1 cellular context compared by ENCODE assay signal in the genomic region with DNA sequence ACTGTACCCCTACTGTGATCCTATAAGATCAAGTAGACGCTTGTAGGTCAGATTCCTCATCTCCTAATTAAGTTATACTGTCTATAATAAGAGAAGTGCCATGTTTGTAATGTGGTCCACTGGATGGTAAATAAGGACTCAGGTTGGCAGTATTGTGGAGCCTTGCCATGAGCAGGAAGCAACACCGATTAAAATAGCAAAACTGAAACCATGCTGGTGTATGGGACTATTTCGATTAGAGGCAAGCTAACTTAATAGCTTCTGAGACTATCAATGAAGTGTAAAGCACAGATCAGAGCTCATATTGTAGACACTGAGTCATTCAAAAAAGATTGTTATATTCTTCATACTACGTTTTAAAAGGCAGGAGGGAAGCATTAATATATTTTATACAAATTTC.
TF ChIP-seq lines count a peak whose summit lies in the region.

No MANE protein-coding gene starts in this region.

TF ChIP-seq in GM12878, 131 proteins besides CTCF, POLR2A, EP300 and RAD21 (continued from another document):
- TF ChIP-seq, protein P1, sequence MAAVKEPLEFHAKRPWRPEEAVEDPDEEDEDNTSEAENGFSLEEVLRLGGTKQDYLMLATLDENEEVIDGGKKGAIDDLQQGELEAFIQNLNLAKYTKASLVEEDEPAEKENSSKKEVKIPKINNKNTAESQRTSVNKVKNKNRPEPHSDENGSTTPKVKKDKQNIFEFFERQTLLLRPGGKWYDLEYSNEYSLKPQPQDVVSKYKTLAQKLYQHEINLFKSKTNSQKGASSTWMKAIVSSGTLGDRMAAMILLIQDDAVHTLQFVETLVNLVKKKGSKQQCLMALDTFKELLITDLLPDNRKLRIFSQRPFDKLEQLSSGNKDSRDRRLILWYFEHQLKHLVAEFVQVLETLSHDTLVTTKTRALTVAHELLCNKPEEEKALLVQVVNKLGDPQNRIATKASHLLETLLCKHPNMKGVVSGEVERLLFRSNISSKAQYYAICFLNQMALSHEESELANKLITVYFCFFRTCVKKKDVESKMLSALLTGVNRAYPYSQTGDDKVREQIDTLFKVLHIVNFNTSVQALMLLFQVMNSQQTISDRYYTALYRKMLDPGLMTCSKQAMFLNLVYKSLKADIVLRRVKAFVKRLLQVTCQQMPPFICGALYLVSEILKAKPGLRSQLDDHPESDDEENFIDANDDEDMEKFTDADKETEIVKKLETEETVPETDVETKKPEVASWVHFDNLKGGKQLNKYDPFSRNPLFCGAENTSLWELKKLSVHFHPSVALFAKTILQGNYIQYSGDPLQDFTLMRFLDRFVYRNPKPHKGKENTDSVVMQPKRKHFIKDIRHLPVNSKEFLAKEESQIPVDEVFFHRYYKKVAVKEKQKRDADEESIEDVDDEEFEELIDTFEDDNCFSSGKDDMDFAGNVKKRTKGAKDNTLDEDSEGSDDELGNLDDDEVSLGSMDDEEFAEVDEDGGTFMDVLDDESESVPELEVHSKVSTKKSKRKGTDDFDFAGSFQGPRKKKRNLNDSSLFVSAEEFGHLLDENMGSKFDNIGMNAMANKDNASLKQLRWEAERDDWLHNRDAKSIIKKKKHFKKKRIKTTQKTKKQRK (IDR thresholded peaks at IDR 0.05; ENCODE audit: low read depth, low read length) = no peak
- TF ChIP-seq TCF12 (IDR thresholded peaks at IDR 0.05; ENCODE audit: low read depth, low read length) (no peak), BHLHE40 (IDR thresholded peaks at IDR 0.05; ENCODE audit: borderline replicate concordance in 1 of 2, low read depth in 2 of 2, low read length in 1 of 2) (no peak), ZSCAN29 (IDR thresholded peaks at IDR 0.05) (no peak), SUPT20H (IDR thresholded peaks at IDR 0.05; ENCODE audit: borderline replicate concordance, control insufficient read depth, low read depth, low read length) (no peak), NFIC (IDR thresholded peaks at IDR 0.05; ENCODE audit: low read depth, low read length) (no peak), RCOR1 (conservative IDR thresholded peaks at IDR 0.05; ENCODE audit: low read depth, low read length) (no peak)
- TF ChIP-seq, protein P2, sequence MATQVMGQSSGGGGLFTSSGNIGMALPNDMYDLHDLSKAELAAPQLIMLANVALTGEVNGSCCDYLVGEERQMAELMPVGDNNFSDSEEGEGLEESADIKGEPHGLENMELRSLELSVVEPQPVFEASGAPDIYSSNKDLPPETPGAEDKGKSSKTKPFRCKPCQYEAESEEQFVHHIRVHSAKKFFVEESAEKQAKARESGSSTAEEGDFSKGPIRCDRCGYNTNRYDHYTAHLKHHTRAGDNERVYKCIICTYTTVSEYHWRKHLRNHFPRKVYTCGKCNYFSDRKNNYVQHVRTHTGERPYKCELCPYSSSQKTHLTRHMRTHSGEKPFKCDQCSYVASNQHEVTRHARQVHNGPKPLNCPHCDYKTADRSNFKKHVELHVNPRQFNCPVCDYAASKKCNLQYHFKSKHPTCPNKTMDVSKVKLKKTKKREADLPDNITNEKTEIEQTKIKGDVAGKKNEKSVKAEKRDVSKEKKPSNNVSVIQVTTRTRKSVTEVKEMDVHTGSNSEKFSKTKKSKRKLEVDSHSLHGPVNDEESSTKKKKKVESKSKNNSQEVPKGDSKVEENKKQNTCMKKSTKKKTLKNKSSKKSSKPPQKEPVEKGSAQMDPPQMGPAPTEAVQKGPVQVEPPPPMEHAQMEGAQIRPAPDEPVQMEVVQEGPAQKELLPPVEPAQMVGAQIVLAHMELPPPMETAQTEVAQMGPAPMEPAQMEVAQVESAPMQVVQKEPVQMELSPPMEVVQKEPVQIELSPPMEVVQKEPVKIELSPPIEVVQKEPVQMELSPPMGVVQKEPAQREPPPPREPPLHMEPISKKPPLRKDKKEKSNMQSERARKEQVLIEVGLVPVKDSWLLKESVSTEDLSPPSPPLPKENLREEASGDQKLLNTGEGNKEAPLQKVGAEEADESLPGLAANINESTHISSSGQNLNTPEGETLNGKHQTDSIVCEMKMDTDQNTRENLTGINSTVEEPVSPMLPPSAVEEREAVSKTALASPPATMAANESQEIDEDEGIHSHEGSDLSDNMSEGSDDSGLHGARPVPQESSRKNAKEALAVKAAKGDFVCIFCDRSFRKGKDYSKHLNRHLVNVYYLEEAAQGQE (IDR thresholded peaks at IDR 0.05; ENCODE audit: low read depth, low read length) = no peak
